Comparison of ENCODE assay signal across 9 cellular contexts in genomic region chr6:154277578-154278128, GRCh38.
DNase-seq lines count a peak whose midpoint lies in the region; ATAC-seq and TF ChIP-seq lines count a peak whose summit lies in the region.
"Had no signal": no experiment of that assay in that cellular context is flagged by ENCODE, and none has a peak within 500 bp of the region (broad histone marks: within the 10 kb centered on the region; RNA-seq: fewer than 3 reads in every experiment).

No MANE protein-coding gene starts in this region.

- H3K79me2 ChIP-seq in parathyroid adenoma (no peaks in the 10 kb centered on the region), GM23338 (replicated peaks; ENCODE audit: insufficient read depth) (no peaks in the 10 kb centered on the region)

- no peaks in the 10 kb centered on the region for H3K9me3 Mint-ChIP-seq in activated T-helper 1 cell treated with anti-CD3 and anti-CD28 coated beads, Interleukin-12 subunit alpha, Interleukin-12 subunit beta, Interleukin-2, Interleukin-4 antibody, amounts not matched to agents 30 ng/mL and 10 ng/mL and 1 ng/mL, durations not matched to agents 14 hours and 24 hours and 36 hours
- H3K9me3 Mint-ChIP-seq in GM23338 = peaks cover 3% of the 10 kb centered on the region; the same call in 1 of the 3 replicates

- H3K9me2 ChIP-seq in GM23338 (ENCODE audit: insufficient read depth) = no peaks in the 10 kb centered on the region

- peak overlapping the region; percentile 68 for H2AFZ ChIP-seq in parathyroid adenoma
- no peak overlapping the region for H2AFZ ChIP-seq in GM23338

- peak overlapping the region; percentile 74 for H3K27ac Mint-ChIP-seq in activated T-helper 1 cell treated with anti-CD3 and anti-CD28 coated beads, Interleukin-12 subunit alpha, Interleukin-12 subunit beta, Interleukin-2, Interleukin-4 antibody, amounts not matched to agents 30 ng/mL and 10 ng/mL and 1 ng/mL, durations not matched to agents 14 hours and 24 hours and 36 hours
- H3K27ac Mint-ChIP-seq in GM23338 = no peak overlapping the region

- no peaks in the 10 kb centered on the region for H4K20me1 ChIP-seq in GM23338 (replicated peaks; ENCODE audit: insufficient read depth)

- peaks cover 23% of the 10 kb centered on the region for H3K4me1 Mint-ChIP-seq in activated T-helper 1 cell treated with anti-CD3 and anti-CD28 coated beads, Interleukin-12 subunit alpha, Interleukin-12 subunit beta, Interleukin-2, Interleukin-4 antibody, amounts not matched to agents 30 ng/mL and 10 ng/mL and 1 ng/mL, durations not matched to agents 14 hours and 24 hours and 36 hours (ENCODE audit: low read depth)
- H3K4me1 Mint-ChIP-seq in GM23338 = peaks cover 3% of the 10 kb centered on the region; the same call in 2 of the 3 replicates

- TF ChIP-seq CTCF in parathyroid adenoma (IDR thresholded peaks at IDR 0.05) (no peak), GM23338 (conservative IDR thresholded peaks at IDR 0.05; ENCODE audit: low read depth in 2 of 2) (no peak)

- H3K36me3 ChIP-seq in parathyroid adenoma (ENCODE audit: control insufficient read depth, insufficient read depth, low read length) (no peaks in the 10 kb centered on the region), GM23338 (ENCODE audit: insufficient read depth) (no peaks in the 10 kb centered on the region)
- H3K36me3 ChIP-seq: brain microvascular endothelial cell had no signal

- H3K4me3 Mint-ChIP-seq in activated T-helper 1 cell treated with anti-CD3 and anti-CD28 coated beads, Interleukin-12 subunit alpha, Interleukin-12 subunit beta, Interleukin-2, Interleukin-4 antibody, amounts not matched to agents 30 ng/mL and 10 ng/mL and 1 ng/mL, durations not matched to agents 14 hours and 24 hours and 36 hours = peak overlapping the region; percentile 65
- no peak overlapping the region for H3K4me3 Mint-ChIP-seq in GM23338

- H3K36me3 Mint-ChIP-seq in activated T-helper 1 cell treated with anti-CD3 and anti-CD28 coated beads, Interleukin-12 subunit alpha, Interleukin-12 subunit beta, Interleukin-2, Interleukin-4 antibody, amounts not matched to agents 30 ng/mL and 10 ng/mL and 1 ng/mL, durations not matched to agents 14 hours and 24 hours and 36 hours (ENCODE audit: low read depth) = no peaks in the 10 kb centered on the region
- H3K36me3 Mint-ChIP-seq in GM23338 (ENCODE audit: low read depth) = no peaks in the 10 kb centered on the region

- H3K4me2 ChIP-seq in parathyroid adenoma (ENCODE audit: low read length) (no peak overlapping the region), GM23338 (no peak overlapping the region)

- H3F3A ChIP-seq in GM23338 (replicated peaks; ENCODE audit: low read depth) = no peaks in the 10 kb centered on the region

- ATAC-seq in HG02943 (IDR thresholded peaks at IDR 0.05; ENCODE audit: low read depth, unreplicated experiment) = peak; percentile 42
- no peak for ATAC-seq in GM23338

- H3K27me3 Mint-ChIP-seq in activated T-helper 1 cell treated with anti-CD3 and anti-CD28 coated beads, Interleukin-12 subunit alpha, Interleukin-12 subunit beta, Interleukin-2, Interleukin-4 antibody, amounts not matched to agents 30 ng/mL and 10 ng/mL and 1 ng/mL, durations not matched to agents 14 hours and 24 hours and 36 hours (ENCODE audit: insufficient read depth) = peaks cover 18% of the 10 kb centered on the region
- no peaks in the 10 kb centered on the region for H3K27me3 Mint-ChIP-seq in GM23338 (ENCODE audit: insufficient read depth, low read depth, poor library complexity)

- H3K9me3 ChIP-seq in parathyroid adenoma (ENCODE audit: control insufficient read depth, low read length) = no peaks in the 10 kb centered on the region

- H3K27ac ChIP-seq in parathyroid adenoma (no peak overlapping the region), GM23338 (ENCODE audit: low read depth) (no peak overlapping the region)
- H3K27ac ChIP-seq: brain microvascular endothelial cell had no signal

- intact Hi-C loops in activated T-helper 1 cell treated with anti-CD3 and anti-CD28 coated beads, Interleukin-12 subunit alpha, Interleukin-12 subunit beta, Interleukin-2, Interleukin-4 antibody, amounts not matched to agents 30 ng/mL and 10 ng/mL and 1 ng/mL, durations not matched to agents 14 hours and 24 hours and 36 hours (cut with micrococcal nuclease) = loop anchor here (1.0 to 5.0 kb wide), 8 partner anchors 11 to 398 kb away; no protein-coding TSS in a partner anchor

- no peaks in the 10 kb centered on the region for H3K27me3 ChIP-seq in parathyroid adenoma (ENCODE audit: control insufficient read depth, insufficient read depth, low read length)
- no peaks in the 10 kb centered on the region for H3K27me3 ChIP-seq in GM23338 (ENCODE audit: insufficient read depth)
- H3K27me3 ChIP-seq: brain microvascular endothelial cell had no signal

- H3K9ac ChIP-seq in parathyroid adenoma = no peak overlapping the region

- DNase-seq in NCI-H146 (lab: John Stamatoyannopoulos, UW) (peak; percentile 22), NCI-H146 treated with DMSO at 0.1 percent for 48 hours (lab: John Stamatoyannopoulos, UW; ENCODE audit: unreplicated experiment) (no peak), GM23338 (ENCODE audit: low spot score) (no peak), SK-N-DZ (ENCODE audit: low spot score) (no peak), islet precursor cell (no peak)
- DNase-seq in activated T-helper 1 cell treated with anti-CD3 and anti-CD28 coated beads, Interleukin-12 subunit alpha, Interleukin-12 subunit beta, Interleukin-2, Interleukin-4 antibody, amounts not matched to agents 30 ng/mL and 10 ng/mL and 1 ng/mL, durations not matched to agents 14 hours and 24 hours and 36 hours (ENCODE audit: low spot score) = no peak
- DNase-seq: brain microvascular endothelial cell had no signal

- H3K4me1 ChIP-seq in parathyroid adenoma = peaks cover 8% of the 10 kb centered on the region
- H3K4me1 ChIP-seq in GM23338 (ENCODE audit: insufficient read depth) = no peaks in the 10 kb centered on the region

- no peak overlapping the region for H3K4me3 ChIP-seq in parathyroid adenoma (ENCODE audit: low read depth, low read length)
- H3K4me3 ChIP-seq in GM23338 = no peak overlapping the region

TF ChIP-seq in GM23338, 12 proteins besides CTCF, POLR2A, EP300 and RAD21:
- no peak for TF ChIP-seq EZH2phosphoT487 (IDR thresholded peaks at IDR 0.05; ENCODE audit: unreplicated experiment)
- TF ChIP-seq STAT1 (IDR thresholded peaks at IDR 0.05; ENCODE audit: unreplicated experiment) = no peak
- TF ChIP-seq ZNF114 (CRISPR knock-in tag; IDR thresholded peaks at IDR 0.05) = no peak
- no peak for TF ChIP-seq ETS1 (IDR thresholded peaks at IDR 0.05)
- TF ChIP-seq JUNB (IDR thresholded peaks at IDR 0.05; ENCODE audit: unreplicated experiment) = no peak
- no peak for TF ChIP-seq REST (IDR thresholded peaks at IDR 0.05; ENCODE audit: unreplicated experiment)
TF ChIP-seq in GM23338: peak in this region for 0.
